In genomic region chr20:46512943-46513844, GRCh38 we compare ENCODE assay signal across 8 cellular contexts. TPM values are rescaled to one million over a fixed set of nuclear protein-coding genes. Genes with fewer than 3 reads are reported as not detected.
DNase-seq lines count a peak whose midpoint lies in the region; ATAC-seq and TF ChIP-seq lines count a peak whose summit lies in the region.

Gene ZNF334, minus strand, starts transcription at chr20:46513559. Its CDS starts 1,457 bp downstream, at chr20:46512102.

- peak within 1 kb of the TSS; percentile 60 for H3K4me3 Mint-ChIP-seq in stimulated activated effector memory CD8-positive, alpha-beta T cell treated with anti-CD3 and anti-CD28 coated beads, Interleukin-12 subunit alpha, Interleukin-12 subunit beta, amount 100 ng/mL, for 72 hours

- H3K27me3 ChIP-seq in WERI-Rb-1 (ENCODE audit: insufficient read depth, low read depth, severe bottlenecking) (no peaks in the 10 kb centered on the region), mononuclear cell (ENCODE audit: insufficient read depth, low read length) (peaks cover 7% of the 10 kb centered on the region)

- TF ChIP-seq POLR2A in NB4 (IDR thresholded peaks at IDR 0.05; ENCODE audit: extremely low read depth, insufficient read length): no peak

- no peaks in the 10 kb centered on the region for H3K9me3 Mint-ChIP-seq in stimulated activated effector memory CD8-positive, alpha-beta T cell treated with anti-CD3 and anti-CD28 coated beads, Interleukin-12 subunit alpha, Interleukin-12 subunit beta, amount 100 ng/mL, for 72 hours

- peak within 1 kb of the TSS; percentile 63 for H3K4me3 ChIP-seq in NB4 (ENCODE audit: low read depth, low read length)
- H3K4me3 ChIP-seq in WERI-Rb-1 (ENCODE audit: low read depth, low read length): peak within 1 kb of the TSS; percentile 86
- peak within 1 kb of the TSS; percentile 54 for H3K4me3 ChIP-seq in mononuclear cell (ENCODE audit: low read length)

- H3K27ac ChIP-seq in WERI-Rb-1: peak within 1 kb of the TSS; percentile 83
- peak within 1 kb of the TSS; percentile 67 for H3K27ac ChIP-seq in epithelial cell of prostate

- 0 out of 2 replicates have a peak, but pooled peaks cover 3% of the 10 kb centered on the region for H3K36me3 ChIP-seq in WERI-Rb-1

- H3K27ac Mint-ChIP-seq in stimulated activated effector memory CD8-positive, alpha-beta T cell treated with anti-CD3 and anti-CD28 coated beads, Interleukin-12 subunit alpha, Interleukin-12 subunit beta, amount 100 ng/mL, for 72 hours: peak within 1 kb of the TSS; percentile 33

- DNase-seq in SKM-1 (lab: John Stamatoyannopoulos, UW; ENCODE audit: unreplicated experiment) (peak; percentile 16), SKM-1 treated with dmso at 0.1 percent for 144 hours (lab: John Stamatoyannopoulos, UW; ENCODE audit: unreplicated experiment) (no peak), NB4 (ENCODE audit: low read depth) (peak; percentile 81), WERI-Rb-1 (peak; percentile 91), epithelial cell of prostate (ENCODE audit: low read depth, low spot score) (no peak)
- peak in 1 of 2 donors; percentile 62 for DNase-seq in stimulated activated effector memory CD8-positive, alpha-beta T cell treated with anti-CD3 and anti-CD28 coated beads, Interleukin-12 subunit alpha, Interleukin-12 subunit beta, amount 100 ng/mL, for 72 hours (ENCODE audit: low spot score in 2 of 2)

- H3K36me3 Mint-ChIP-seq in stimulated activated effector memory CD8-positive, alpha-beta T cell treated with anti-CD3 and anti-CD28 coated beads, Interleukin-12 subunit alpha, Interleukin-12 subunit beta, amount 100 ng/mL, for 72 hours: no peaks in the 10 kb centered on the region

- peaks cover 11% of the 10 kb centered on the region for H3K4me1 ChIP-seq in mononuclear cell (ENCODE audit: insufficient read depth, low read length)

- peak; percentile 89 for ATAC-seq in stimulated activated effector memory CD8-positive, alpha-beta T cell treated with anti-CD3 and anti-CD28 coated beads, Interleukin-12 subunit alpha, Interleukin-12 subunit beta, amount 100 ng/mL, for 72 hours
- no peak for ATAC-seq in HG02571 (IDR thresholded peaks at IDR 0.05; ENCODE audit: unreplicated experiment)

- H3K9me3 ChIP-seq in WERI-Rb-1 (ENCODE audit: severe bottlenecking) (no peaks in the 10 kb centered on the region), mononuclear cell (ENCODE audit: low read depth, low read length) (no peaks in the 10 kb centered on the region)

- H3K4me1 Mint-ChIP-seq in stimulated activated effector memory CD8-positive, alpha-beta T cell treated with anti-CD3 and anti-CD28 coated beads, Interleukin-12 subunit alpha, Interleukin-12 subunit beta, amount 100 ng/mL, for 72 hours: peaks cover 15% of the 10 kb centered on the region

- no peak for TF ChIP-seq CTCF in NB4 (IDR thresholded peaks at IDR 0.05; ENCODE audit: low read depth, low read length)
- no peak for TF ChIP-seq CTCF in WERI-Rb-1 (IDR thresholded peaks at IDR 0.05; ENCODE audit: low read depth, low read length)

RNA-seq across cellular contexts. Expression of gene ZNF334, which starts in this region (rescaled TPM):
- total RNA-seq in mononuclear cell: 0.10 TPM

Comparison
In these comparisons a context has a peak if more than half of its experiments do, and no peak if none do; other contexts are left out.
1. DNase-seq: peak in SKM-1 (single experiment), NB4 (single experiment) and WERI-Rb-1 (single experiment); none in SKM-1 treated with dmso at 0.1 percent for 144 hours (single experiment) and epithelial cell of prostate (single experiment).
2. Peak in every context shown above with its lines, with median percentiles within 50 percentile points of each other: H3K4me3 ChIP-seq.